21 cellular contexts compared by ENCODE assay signal in the genomic region with DNA sequence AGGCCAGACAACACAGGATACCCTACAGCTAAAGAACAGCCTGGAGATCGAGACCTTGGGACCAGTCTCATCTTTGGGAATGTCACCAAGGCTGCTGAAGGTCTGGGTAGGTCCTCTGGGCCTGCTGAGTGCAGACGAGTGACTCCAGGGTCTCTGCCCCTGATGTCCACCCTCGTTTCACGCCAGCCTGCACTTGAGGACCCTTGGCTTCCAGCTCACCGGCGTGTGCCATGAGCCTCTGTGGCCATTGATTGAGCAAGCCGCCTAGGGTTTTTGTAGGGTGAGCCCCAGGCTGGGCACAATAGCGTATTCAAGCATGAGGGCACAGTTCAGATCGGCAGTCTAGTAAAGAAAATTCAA. TPM values are rescaled to one million over a fixed set of nuclear protein-coding genes. Genes with fewer than 3 reads are reported as not detected.
DNase-seq lines count a peak whose midpoint lies in the region; ATAC-seq, FAIRE-seq and TF ChIP-seq lines count a peak whose summit lies in the region.
"Had no signal": no experiment of that assay in that cellular context is flagged by ENCODE, and none has a peak within 500 bp of the region (broad histone marks: within the 10 kb centered on the region; RNA-seq: fewer than 3 reads in every experiment).

No MANE protein-coding gene starts in this region.

- H3K4me3 Mint-ChIP-seq in astrocyte (ENCODE audit: unreplicated experiment): peak overlapping the region; percentile 13
- H3K4me3 Mint-ChIP-seq in neural crest cell: peak overlapping the region; percentile 0
- H3K4me3 Mint-ChIP-seq in T-helper 17 cell: no peak overlapping the region
- H3K4me3 Mint-ChIP-seq: CD4-positive, alpha-beta T cell; HFFc6 had no signal

- TF ChIP-seq EP300 in HepG2 (IDR thresholded peaks at IDR 0.05; ENCODE audit: low read depth in 2 of 2, low read length in 2 of 2) (no peak), HepG2 (CRISPR knock-in tag; IDR thresholded peaks at IDR 0.05; ENCODE audit: borderline replicate concordance) (no peak)

- H3K27me3 Mint-ChIP-seq in astrocyte (ENCODE audit: low read depth, unreplicated experiment) (no peaks in the 10 kb centered on the region), neural crest cell (ENCODE audit: low read depth) (no peaks in the 10 kb centered on the region), T-helper 17 cell (no peaks in the 10 kb centered on the region)
- H3K27me3 Mint-ChIP-seq: CD4-positive, alpha-beta T cell; IgD-negative memory B cell had no signal

- no peaks in the 10 kb centered on the region for H3K9me3 ChIP-seq in astrocyte (ENCODE audit: insufficient read depth, low read depth, low read length)
- H3K9me3 ChIP-seq in HepG2 (ENCODE audit: low read length): no peaks in the 10 kb centered on the region
- no peaks in the 10 kb centered on the region for H3K9me3 ChIP-seq in T-helper 17 cell (ENCODE audit: control insufficient read depth, low read length, poor library complexity, severe bottlenecking)
- H3K9me3 ChIP-seq: Caco-2 had no signal

- H3K79me2 ChIP-seq in astrocyte (ENCODE audit: insufficient read depth, low read length): peaks cover 7% of the 10 kb centered on the region
- peaks cover 11% of the 10 kb centered on the region for H3K79me2 ChIP-seq in HepG2 (ENCODE audit: insufficient read depth, low read length)

- H4K20me1 ChIP-seq in astrocyte (ENCODE audit: insufficient read depth, low read length) (no peaks in the 10 kb centered on the region), HepG2 (ENCODE audit: insufficient read depth, low read length) (no peaks in the 10 kb centered on the region)

- H3K4me1 Mint-ChIP-seq in astrocyte (ENCODE audit: low read depth, unreplicated experiment) (no peaks in the 10 kb centered on the region), neural crest cell (peaks cover 44% of the 10 kb centered on the region), T-helper 17 cell (peaks cover 9% of the 10 kb centered on the region)

- no peak overlapping the region for H3K4me3 ChIP-seq in astrocyte (ENCODE audit: insufficient read depth, low read depth, low read length)
- no peak overlapping the region for H3K4me3 ChIP-seq in HepG2 (replicated peaks in 1 of 3; ENCODE audit: insufficient read depth in 1 of 3, low read depth in 2 of 3, low read length in 3 of 3)

- intact Hi-C loops in HepG2 (cut with micrococcal nuclease; ENCODE audit: unreplicated experiment) (no loop called here), Right ventricle myocardium inferior (cut with DNase I) (loop anchor here (10.0 kb wide), 1 partner anchor 612 kb away; no protein-coding TSS in a partner anchor)

- POLR2A ChIA-PET in HepG2 (lab: Yijun Ruan, JAX): interaction anchor here (0.5 to 0.9 kb wide), 4 partner anchors 17 to 59 kb away, joined by 3 read pairs; a partner anchor contains a TSS

- H3K27ac Mint-ChIP-seq in astrocyte (ENCODE audit: unreplicated experiment): no peak overlapping the region
- H3K27ac Mint-ChIP-seq in neural crest cell (ENCODE audit: unreplicated experiment): peak overlapping the region; percentile 93
- no peak overlapping the region for H3K27ac Mint-ChIP-seq in T-helper 17 cell
- H3K27ac Mint-ChIP-seq: CD4-positive, alpha-beta T cell; HFFc6; IgD-negative memory B cell had no signal

- no peak overlapping the region for H3K4me2 ChIP-seq in astrocyte (ENCODE audit: low read length)
- H3K4me2 ChIP-seq in HepG2 (ENCODE audit: low read depth, low read length): no peak overlapping the region

- TF ChIP-seq POLR2A in HepG2 (IDR thresholded peaks at IDR 0.05; ENCODE audit: insufficient read depth in 1 of 2, low read depth in 2 of 2, low read length in 2 of 2): no peak

- H3K4me1 ChIP-seq in astrocyte (ENCODE audit: insufficient read depth, low read length): peaks cover 11% of the 10 kb centered on the region
- peaks cover 36% of the 10 kb centered on the region for H3K4me1 ChIP-seq in HepG2 (ENCODE audit: insufficient read depth, low read length)

- no peak overlapping the region for H3K27ac ChIP-seq in astrocyte (ENCODE audit: low read depth, low read length)
- H3K27ac ChIP-seq in HepG2 (ENCODE audit: extremely low read length, insufficient read depth, low read length): no peak overlapping the region
- H3K27ac ChIP-seq: C4-2B had no signal

- no peaks in the 10 kb centered on the region for H3K36me3 ChIP-seq in astrocyte (ENCODE audit: insufficient read depth, low read length)
- H3K36me3 ChIP-seq in HepG2 (replicated peaks in 1 of 2; ENCODE audit: control insufficient read depth in 1 of 2, insufficient read depth in 2 of 2, low read length in 2 of 2): no peaks in the 10 kb centered on the region

- no peak for ATAC-seq in HepG2
- no peak for ATAC-seq in T-helper 17 cell
- no peak for ATAC-seq in Right ventricle myocardium inferior
- ATAC-seq in HG02970 (IDR thresholded peaks at IDR 0.05; ENCODE audit: low FRiP score, unreplicated experiment): no peak
- ATAC-seq: HCT116 had no signal

- FAIRE-seq in astrocyte (lab: Jason Lieb, UNC) (no peak), HepG2 (lab: Jason Lieb, UNC) (no peak)
- FAIRE-seq: A204.1, D721Med, H54, HTR-8/SVneo had no signal

- no peak overlapping the region for H3K9ac ChIP-seq in astrocyte (ENCODE audit: low read length)
- no peak overlapping the region for H3K9ac ChIP-seq in HepG2 (ENCODE audit: insufficient read depth, low read depth, low read length)

- no peaks in the 10 kb centered on the region for H3K9me3 Mint-ChIP-seq in astrocyte (ENCODE audit: unreplicated experiment)
- no peaks in the 10 kb centered on the region for H3K9me3 Mint-ChIP-seq in neural crest cell
- H3K9me3 Mint-ChIP-seq: CD4-positive, alpha-beta T cell; HFFc6; IgD-negative memory B cell had no signal

- no TSS peak for BruUV-seq in HepG2 (replicated peaks; lab: Mats Ljungman, UMichigan)

- 93% methylated on average over 8 of the region's 9 CpGs for WGBS in HepG2 (ENCODE audit: low lambda C conversion rate)

- DNase-seq in astrocyte (ENCODE audit: low read depth) (no peak), HepG2 (ENCODE audit: low spot score) (no peak), neural crest cell (ENCODE audit: low read depth, low spot score) (no peak), T-helper 17 cell (no peak), cortex of kidney (lab: John Stamatoyannopoulos, UW) (no peak), Right ventricle myocardium inferior (ENCODE audit: missing footprints) (no peak)
- DNase-seq: ACHN; Caco-2; CD4-positive, alpha-beta T cell; DMS79 treated with DMSO at 0.1 percent for 48 hours; GF-D8; HFFc6; KBM-7 had no signal

- CTCF ChIA-PET in HepG2 (lab: Yijun Ruan, JAX; ENCODE audit: low intra/inter-chr PET ratio, low total read pairs): no interaction called here

- TF ChIP-seq RAD21 in HepG2 (CRISPR knock-in tag; IDR thresholded peaks at IDR 0.05): no peak

- no peaks in the 10 kb centered on the region for H3K36me3 Mint-ChIP-seq in astrocyte (ENCODE audit: low read depth, unreplicated experiment)
- H3K36me3 Mint-ChIP-seq in neural crest cell (ENCODE audit: low read depth): no peaks in the 10 kb centered on the region
- no peaks in the 10 kb centered on the region for H3K36me3 Mint-ChIP-seq in T-helper 17 cell (ENCODE audit: low read depth)

- H2AFZ ChIP-seq in astrocyte (ENCODE audit: low read depth, low read length): no peak overlapping the region
- no peak overlapping the region for H2AFZ ChIP-seq in HepG2 (ENCODE audit: low read length)

- in situ Hi-C loops in HepG2 (cut with HindIII; ENCODE audit: extremely low pct_ligation_motif_present, low pct_unique_long_range_greater_than_20kb): no loop called here

- TF ChIP-seq CTCF in astrocyte (IDR thresholded peaks at IDR 0.05; ENCODE audit: insufficient read depth, low read depth, low read length) (no peak), HepG2 (CRISPR knock-in tag; IDR thresholded peaks at IDR 0.05) (no peak), neural crest cell (conservative IDR thresholded peaks at IDR 0.05) (no peak)

- H3K27me3 ChIP-seq in astrocyte (ENCODE audit: insufficient read depth, low read length): no peaks in the 10 kb centered on the region
- no peaks in the 10 kb centered on the region; a peak in 1 of 5 replicates for H3K27me3 ChIP-seq in HepG2 (ENCODE audit: control insufficient read depth in 1 of 2, insufficient read depth in 2 of 2, low read length in 2 of 2)

RNA-seq across cellular contexts. Expression of a gene that starts 4.3 kb away (rescaled TPM):
- total RNA-seq in astrocyte (22.7 and 23.1 TPM in 2 replicates), HepG2 (2016; rRNA removed; fragmentation: Illumina TruSeq; extraction: Trizol) (39.5 and 48.6 TPM in 2 replicates), neural crest cell (45.7 and 47.4 TPM in 2 replicates), T-helper 17 cell (1 to 10 TPM; 7.7 to 9.6 TPM), Right ventricle myocardium inferior (19.0 TPM)
- 13.0 and 14.5 TPM in 2 replicates for total RNA-seq in HepG2 (2016; cell fraction: cytosol; rRNA removed; fragmentation: Illumina TruSeq; extraction: Trizol; ENCODE audit: low read depth)
- total RNA-seq in HepG2 (2016; cell fraction: insoluble cytoplasmic fraction; rRNA removed; fragmentation: Illumina TruSeq; extraction: Trizol): 42.3 and 49.9 TPM in 2 replicates
- total RNA-seq in HepG2 (2016; cell fraction: membrane; rRNA removed; fragmentation: Illumina TruSeq; extraction: Trizol): 29.2 and 32.0 TPM in 2 replicates
- total RNA-seq in HepG2 (2016; cell fraction: nucleus; rRNA removed; fragmentation: Illumina TruSeq; extraction: Trizol): 25.4 and 25.5 TPM in 2 replicates
- polyA plus RNA-seq in HepG2 (2011; rRNA removed): 35.6 and 37.8 TPM in 2 replicates
- polyA plus RNA-seq in HepG2 (2011; cell fraction: cytosol; rRNA removed): 25.0 and 32.1 TPM in 2 replicates
- 31.4 and 44.9 TPM in 2 replicates for polyA plus RNA-seq in HepG2 (2011; cell fraction: nucleus; rRNA removed)
- polyA plus RNA-seq in HepG2 (2012): 33.2 and 56.4 TPM in 2 replicates
- polyA plus RNA-seq in HepG2 (2016; cell fraction: cytosol; fragmentation: Illumina TruSeq; extraction: Trizol; ENCODE audit: low read depth): 12.2 and 18.6 TPM in 2 replicates
- 57.7 and 60.4 TPM in 2 replicates for polyA plus RNA-seq in HepG2 (2016; cell fraction: insoluble cytoplasmic fraction; fragmentation: Illumina TruSeq; extraction: Trizol; ENCODE audit: low read depth)
- 24.1 and 29.1 TPM in 2 replicates for polyA plus RNA-seq in HepG2 (2016; cell fraction: membrane; fragmentation: Illumina TruSeq; extraction: Trizol; ENCODE audit: low read depth)
- polyA plus RNA-seq in HepG2 (2016; cell fraction: nucleus; fragmentation: Illumina TruSeq; extraction: Trizol; ENCODE audit: insufficient read depth, low read depth): 40.4 and 41.8 TPM in 2 replicates
- 7.2 and 21.2 TPM in 2 replicates for polyA minus RNA-seq in HepG2 (2011; rRNA and poly(A)+ RNA removed; ENCODE audit: low replicate concordance)
- 12.7 and 16.3 TPM in 2 replicates for polyA minus RNA-seq in HepG2 (2011; cell fraction: cytosol; rRNA and poly(A)+ RNA removed)
- polyA minus RNA-seq in HepG2 (2011; cell fraction: nucleus; rRNA and poly(A)+ RNA removed): 34.6 and 42.1 TPM in 2 replicates

RNA-seq across cellular contexts. Expression of a gene that starts 34.5 kb away (rescaled TPM):
- total RNA-seq in astrocyte (390 and 401 TPM in 2 replicates), HepG2 (2016; rRNA removed; fragmentation: Illumina TruSeq; extraction: Trizol) (35.3 and 38.1 TPM in 2 replicates), neural crest cell (167 and 177 TPM in 2 replicates), T-helper 17 cell (10 to 100 TPM; 51.6 to 74.8 TPM), Right ventricle myocardium inferior (25.0 TPM)
- total RNA-seq in HepG2 (2016; cell fraction: cytosol; rRNA removed; fragmentation: Illumina TruSeq; extraction: Trizol; ENCODE audit: low read depth): 10.1 and 10.3 TPM in 2 replicates
- total RNA-seq in HepG2 (2016; cell fraction: insoluble cytoplasmic fraction; rRNA removed; fragmentation: Illumina TruSeq; extraction: Trizol): 32.8 and 36.3 TPM in 2 replicates
- 12.7 and 14.0 TPM in 2 replicates for total RNA-seq in HepG2 (2016; cell fraction: membrane; rRNA removed; fragmentation: Illumina TruSeq; extraction: Trizol)
- 13.9 and 14.1 TPM in 2 replicates for total RNA-seq in HepG2 (2016; cell fraction: nucleus; rRNA removed; fragmentation: Illumina TruSeq; extraction: Trizol)
- 106 and 178 TPM in 2 replicates for polyA plus RNA-seq in HepG2 (2011; rRNA removed)
- polyA plus RNA-seq in HepG2 (2011; cell fraction: cytosol; rRNA removed): 118 and 142 TPM in 2 replicates
- polyA plus RNA-seq in HepG2 (2011; cell fraction: nucleus; rRNA removed): 111 and 136 TPM in 2 replicates
- 89.5 and 170 TPM in 2 replicates for polyA plus RNA-seq in HepG2 (2012)
- polyA plus RNA-seq in HepG2 (2016; cell fraction: cytosol; fragmentation: Illumina TruSeq; extraction: Trizol; ENCODE audit: low read depth): 7.8 and 9.2 TPM in 2 replicates
- 37.3 and 40.4 TPM in 2 replicates for polyA plus RNA-seq in HepG2 (2016; cell fraction: insoluble cytoplasmic fraction; fragmentation: Illumina TruSeq; extraction: Trizol; ENCODE audit: low read depth)
- polyA plus RNA-seq in HepG2 (2016; cell fraction: membrane; fragmentation: Illumina TruSeq; extraction: Trizol; ENCODE audit: low read depth): 8.6 and 9.4 TPM in 2 replicates
- polyA plus RNA-seq in HepG2 (2016; cell fraction: nucleus; fragmentation: Illumina TruSeq; extraction: Trizol; ENCODE audit: insufficient read depth, low read depth): 25.9 and 28.8 TPM in 2 replicates
- 14.5 and 150 TPM in 2 replicates for polyA minus RNA-seq in HepG2 (2011; rRNA and poly(A)+ RNA removed; ENCODE audit: low replicate concordance)
- 76.6 and 136 TPM in 2 replicates for polyA minus RNA-seq in HepG2 (2011; cell fraction: cytosol; rRNA and poly(A)+ RNA removed)
- polyA minus RNA-seq in HepG2 (2011; cell fraction: nucleus; rRNA and poly(A)+ RNA removed): 30.0 and 49.6 TPM in 2 replicates

RNA-seq across cellular contexts. Expression of a gene that starts 54.5 kb away (rescaled TPM):
- total RNA-seq in astrocyte: 21.9 and 23.4 TPM in 2 replicates
- 10.3 and 15.0 TPM in 2 replicates for total RNA-seq in HepG2 (2016; rRNA removed; fragmentation: Illumina TruSeq; extraction: Trizol)
- total RNA-seq in HepG2 (2016; cell fraction: cytosol; rRNA removed; fragmentation: Illumina TruSeq; extraction: Trizol; ENCODE audit: low read depth): 4.5 and 4.9 TPM in 2 replicates
- total RNA-seq in HepG2 (2016; cell fraction: insoluble cytoplasmic fraction; rRNA removed; fragmentation: Illumina TruSeq; extraction: Trizol): 10.6 and 13.6 TPM in 2 replicates
- 5.4 and 6.4 TPM in 2 replicates for total RNA-seq in HepG2 (2016; cell fraction: membrane; rRNA removed; fragmentation: Illumina TruSeq; extraction: Trizol)
- 7.4 and 9.7 TPM in 2 replicates for total RNA-seq in HepG2 (2016; cell fraction: nucleus; rRNA removed; fragmentation: Illumina TruSeq; extraction: Trizol)
- 9.0 and 10.7 TPM in 2 replicates for polyA plus RNA-seq in HepG2 (2011; rRNA removed)
- 6.2 and 9.2 TPM in 2 replicates for polyA plus RNA-seq in HepG2 (2011; cell fraction: cytosol; rRNA removed)
- 9.5 and 13.1 TPM in 2 replicates for polyA plus RNA-seq in HepG2 (2011; cell fraction: nucleus; rRNA removed)
- polyA plus RNA-seq in HepG2 (2012): 7.6 and 10.8 TPM in 2 replicates
- 0.89 and 0.95 TPM in 2 replicates for polyA plus RNA-seq in HepG2 (2016; cell fraction: cytosol; fragmentation: Illumina TruSeq; extraction: Trizol; ENCODE audit: low read depth)
- polyA plus RNA-seq in HepG2 (2016; cell fraction: insoluble cytoplasmic fraction; fragmentation: Illumina TruSeq; extraction: Trizol; ENCODE audit: low read depth): 11.8 and 12.1 TPM in 2 replicates
- polyA plus RNA-seq in HepG2 (2016; cell fraction: membrane; fragmentation: Illumina TruSeq; extraction: Trizol; ENCODE audit: low read depth): 2.3 and 2.7 TPM in 2 replicates
- polyA plus RNA-seq in HepG2 (2016; cell fraction: nucleus; fragmentation: Illumina TruSeq; extraction: Trizol; ENCODE audit: insufficient read depth, low read depth): 19.4 and 21.2 TPM in 2 replicates
- polyA minus RNA-seq in HepG2 (2011; rRNA and poly(A)+ RNA removed; ENCODE audit: low replicate concordance): 5.4 and 9.3 TPM in 2 replicates
- 5.8 and 8.9 TPM in 2 replicates for polyA minus RNA-seq in HepG2 (2011; cell fraction: cytosol; rRNA and poly(A)+ RNA removed)
- polyA minus RNA-seq in HepG2 (2011; cell fraction: nucleus; rRNA and poly(A)+ RNA removed): 8.9 and 13.7 TPM in 2 replicates
- 12.1 and 12.2 TPM in 2 replicates for total RNA-seq in neural crest cell
- total RNA-seq in T-helper 17 cell: 10 to 100 TPM; 24.3 to 27.2 TPM
- 6.9 TPM for total RNA-seq in Right ventricle myocardium inferior
